29 cellular contexts compared by ENCODE assay signal in the genomic region with DNA sequence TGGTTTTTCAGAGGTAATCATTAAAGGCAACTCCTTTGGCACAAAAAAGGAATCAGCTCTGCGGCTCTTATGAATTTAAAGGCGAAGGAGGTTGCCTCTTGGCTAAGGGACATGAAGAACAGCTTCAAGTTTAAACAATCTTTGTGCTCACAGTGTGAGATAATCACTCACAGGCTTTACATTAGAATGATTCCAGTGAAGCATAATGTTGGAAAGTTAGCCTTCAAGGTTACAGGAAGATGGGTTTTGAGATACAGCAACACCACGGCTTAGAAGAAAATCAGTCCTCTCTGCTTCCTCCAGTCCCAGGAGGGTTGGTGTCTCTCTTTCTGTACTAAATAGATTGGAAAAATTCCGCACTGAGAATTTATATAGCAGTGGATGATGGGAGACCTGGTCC.
"Had no signal": no experiment of that assay in that cellular context is flagged by ENCODE, and none has a peak within 500 bp of the region (broad histone marks: within the 10 kb centered on the region; RNA-seq: fewer than 3 reads in every experiment).

No MANE protein-coding gene starts in this region.

- H3K9me3 ChIP-seq: heart right ventricle, lower lobe of right lung, neutrophil, psoas muscle, suprapubic skin, thoracic aorta, tibial artery, uterus had no signal

- H3K36me3 Mint-ChIP-seq: naive B cell; natural killer cell treated with Interleukin-12 subunit alpha and Interleukin-12 subunit beta and Interleukin-15 and Interleukin-18, amount 100 ng/mL, for 72 hours had no signal

- H3K27ac Mint-ChIP-seq: naive B cell; natural killer cell treated with Interleukin-12 subunit alpha and Interleukin-12 subunit beta and Interleukin-15 and Interleukin-18, amount 100 ng/mL, for 72 hours; stimulated activated naive CD8-positive, alpha-beta T cell treated with anti-CD3 and anti-CD28 coated beads, Interleukin-15, Interleukin-2, amounts not matched to agents 100 ng/mL and 50 ng/mL, for 24 hours had no signal

- ATAC-seq: heart right ventricle; left cardiac atrium; left lobe of liver; lower lobe of right lung; natural killer cell treated with Interleukin-12 subunit alpha and Interleukin-12 subunit beta and Interleukin-15 and Interleukin-18, amount 100 ng/mL, for 72 hours; right cardiac atrium; sciatic nerve had no signal

- H3K9ac ChIP-seq: parathyroid adenoma had no signal

- H3K36me3 ChIP-seq: heart right ventricle, lower lobe of right lung, neutrophil, suprapubic skin, thoracic aorta, uterus had no signal

- H3K4me3 ChIP-seq: heart right ventricle, hepatocyte, lower lobe of right lung, psoas muscle, skin epidermis, suprapubic skin, thoracic aorta, tibial artery, uterus had no signal

- H3K4me3 Mint-ChIP-seq: naive B cell; natural killer cell treated with Interleukin-12 subunit alpha and Interleukin-12 subunit beta and Interleukin-15 and Interleukin-18, amount 100 ng/mL, for 72 hours; neural crest cell; stimulated activated naive CD8-positive, alpha-beta T cell treated with anti-CD3 and anti-CD28 coated beads, Interleukin-15, Interleukin-2, amounts not matched to agents 100 ng/mL and 50 ng/mL, for 24 hours had no signal

- H3K9me3 Mint-ChIP-seq: natural killer cell treated with Interleukin-12 subunit alpha and Interleukin-12 subunit beta and Interleukin-15 and Interleukin-18, amount 100 ng/mL, for 72 hours; stimulated activated naive CD8-positive, alpha-beta T cell treated with anti-CD3 and anti-CD28 coated beads, Interleukin-15, Interleukin-2, amounts not matched to agents 100 ng/mL and 50 ng/mL, for 24 hours had no signal

- H3K27ac ChIP-seq: heart right ventricle, hepatocyte, lower lobe of right lung, neutrophil, parathyroid adenoma, psoas muscle, suprapubic skin, thoracic aorta, tibial artery, uterus had no signal

- H3K4me1 Mint-ChIP-seq: naive B cell had no signal

- DNase-seq: heart right ventricle; islet precursor cell; left cardiac atrium; lower lobe of right lung; mammary epithelial cell; mesenchymal stem cell; naive B cell; occipital lobe; psoas muscle; right cardiac atrium; stimulated activated CD4-positive, alpha-beta T cell treated with anti-CD3 and anti-CD28 coated beads, Interleukin-12 subunit alpha, Interleukin-12 subunit beta, amount 100 ng/mL, for 4 hours; stimulated activated CD4-positive, alpha-beta T cell treated with anti-CD3 and anti-CD28 coated beads, Interleukin-15, amount 100 ng/mL, for 24 hours; stimulated activated CD4-positive, alpha-beta T cell treated with anti-CD3 and anti-CD28 coated beads, Interleukin-2, amount 100 ng/mL, for 24 hours; stimulated activated CD4-positive, alpha-beta T cell treated with anti-CD3 and anti-CD28 coated beads, Interleukin-4, amount 100 ng/mL, for 1 hour; stimulated activated naive CD4-positive, alpha-beta T cell; tibial artery; trophoblast cell; uterus had no signal

- H3K27me3 Mint-ChIP-seq: naive B cell; stimulated activated naive CD8-positive, alpha-beta T cell treated with anti-CD3 and anti-CD28 coated beads, Interleukin-15, Interleukin-2, amounts not matched to agents 100 ng/mL and 50 ng/mL, for 24 hours had no signal
